Comparison of ENCODE assay signal across 8 cellular contexts in the genomic region with DNA sequence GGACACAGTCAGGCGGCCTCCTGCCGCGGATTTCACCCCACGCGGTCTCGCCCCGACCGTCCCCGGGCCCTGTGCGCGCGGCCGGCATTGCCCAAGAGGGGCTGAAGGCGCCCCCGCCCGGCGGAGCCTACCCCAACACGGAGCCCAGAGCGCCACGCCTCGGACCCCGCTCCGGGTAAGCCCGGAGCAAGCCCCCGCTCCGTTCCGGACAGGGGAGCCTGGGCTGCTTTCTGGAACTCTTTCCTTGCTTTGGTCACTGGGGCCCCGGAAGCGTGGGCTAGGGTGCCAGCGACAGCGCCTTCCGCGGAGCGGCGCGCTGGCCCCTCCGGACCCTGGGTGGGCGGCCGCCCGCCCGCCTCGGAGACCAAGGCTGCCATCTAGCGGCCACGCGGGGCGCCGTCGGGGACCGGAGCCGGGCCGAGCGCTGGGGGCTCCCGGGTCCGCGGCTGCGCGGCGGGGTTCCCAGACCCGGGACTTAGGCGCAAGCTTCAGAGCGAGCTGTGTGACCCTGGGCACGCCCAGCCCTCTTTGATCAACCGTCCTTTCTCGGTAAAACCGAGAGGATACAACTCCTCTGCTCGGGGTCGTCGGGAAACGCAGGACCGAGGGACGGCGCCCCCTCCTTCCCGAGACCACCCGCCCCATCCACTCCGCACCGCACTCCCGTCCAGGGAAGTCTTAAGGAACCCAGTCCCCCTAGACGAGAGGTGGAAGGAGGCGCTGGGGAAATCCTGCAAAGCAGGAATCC. TPM values are rescaled to one million over a fixed set of nuclear protein-coding genes. Genes with fewer than 3 reads are reported as not detected.
DNase-seq lines count a peak whose midpoint lies in the region; ATAC-seq and TF ChIP-seq lines count a peak whose summit lies in the region.

No MANE protein-coding gene starts in this region.

- peaks cover 32% of the 10 kb centered on the region for H3K27me3 Mint-ChIP-seq in WTC11 (ENCODE audit: low read depth)

- peaks cover 7% of the 10 kb centered on the region for H3K9me3 Mint-ChIP-seq in WTC11
- no peaks in the 10 kb centered on the region for H3K9me3 Mint-ChIP-seq in stimulated activated effector memory CD8-positive, alpha-beta T cell treated with anti-CD3 and anti-CD28 coated beads, Interleukin-12 subunit alpha, Interleukin-12 subunit beta, amount 100 ng/mL, for 72 hours

- no peak overlapping the region for H2AK5ac ChIP-seq in mesenchymal stem cell (ENCODE audit: low read length, severe bottlenecking)

- H3K79me1 ChIP-seq in mesenchymal stem cell (replicated peaks; ENCODE audit: low read length, poor library complexity, severe bottlenecking), result no peaks in the 10 kb centered on the region

- peaks cover 19% of the 10 kb centered on the region for H3K9me3 ChIP-seq in mesenchymal stem cell (ENCODE audit: control insufficient read depth, low read length)

- H4K8ac ChIP-seq in mesenchymal stem cell (ENCODE audit: low read length), result peak overlapping the region; percentile 79

- POLR2A ChIA-PET in WTC11 (lab: Charles Lee), result no interaction called here

- DNase-seq in NCI-H82 (lab: John Stamatoyannopoulos, UW) (peak; percentile 69), NCI-H82 treated with DMSO at 0.1 percent for 48 hours (lab: John Stamatoyannopoulos, UW; ENCODE audit: unreplicated experiment) (no peak), WTC11 (ENCODE audit: low spot score) (peak; percentile 83), choroid plexus epithelial cell (ENCODE audit: low read depth) (no peak), mesenchymal stem cell (peak; percentile 31)
- DNase-seq in stimulated activated effector memory CD8-positive, alpha-beta T cell treated with anti-CD3 and anti-CD28 coated beads, Interleukin-12 subunit alpha, Interleukin-12 subunit beta, amount 100 ng/mL, for 72 hours (ENCODE audit: low spot score in 2 of 2), result peak; percentile 55 to 74

- H3K14ac ChIP-seq in mesenchymal stem cell (ENCODE audit: low read length in 2 of 2), result no peak overlapping the region

- H3K4me1 ChIP-seq in mesenchymal stem cell (ENCODE audit: control insufficient read depth, insufficient read depth, low read depth, low read length), result peaks cover 10% of the 10 kb centered on the region

- no peak overlapping the region for H3K23ac ChIP-seq in mesenchymal stem cell (ENCODE audit: low read length in 2 of 2)

- peak overlapping the region; percentile 8 for H2BK120ac ChIP-seq in mesenchymal stem cell (ENCODE audit: low read depth, low read length)

- H3K4me1 Mint-ChIP-seq in WTC11, result peaks cover 25% of the 10 kb centered on the region
- H3K4me1 Mint-ChIP-seq in stimulated activated effector memory CD8-positive, alpha-beta T cell treated with anti-CD3 and anti-CD28 coated beads, Interleukin-12 subunit alpha, Interleukin-12 subunit beta, amount 100 ng/mL, for 72 hours, result no peaks in the 10 kb centered on the region

- H3K9ac ChIP-seq in mesenchymal stem cell (ENCODE audit: low read length), result no peak overlapping the region

- no peak overlapping the region for H3K27ac ChIP-seq in mesenchymal stem cell (ENCODE audit: low read length, poor library complexity, severe bottlenecking)

- no peak overlapping the region for H3K4ac ChIP-seq in mesenchymal stem cell (ENCODE audit: low read depth in 1 of 2, low read length in 2 of 2)

- peaks cover 3% of the 10 kb centered on the region; the same call in 1 of the 2 replicates for H3K36me3 Mint-ChIP-seq in WTC11
- no peaks in the 10 kb centered on the region for H3K36me3 Mint-ChIP-seq in stimulated activated effector memory CD8-positive, alpha-beta T cell treated with anti-CD3 and anti-CD28 coated beads, Interleukin-12 subunit alpha, Interleukin-12 subunit beta, amount 100 ng/mL, for 72 hours

- CTCF ChIA-PET in WTC11 (lab: Charles Lee), result interaction anchor here (0.6 to 4.0 kb wide), 34 partner anchors 8 to 789 kb away, joined by 3 to 42 read pairs (median 5); no protein-coding TSS in a partner anchor

- no peak overlapping the region for H2BK5ac ChIP-seq in mesenchymal stem cell (ENCODE audit: low read depth, low read length, poor library complexity, severe bottlenecking)

- peak overlapping the region; percentile 64 for H3K4me2 ChIP-seq in mesenchymal stem cell (ENCODE audit: low read length, poor library complexity, severe bottlenecking)

- H2BK12ac ChIP-seq in mesenchymal stem cell (ENCODE audit: low read length in 2 of 2), result peak overlapping the region; percentile 24 to 60

- H3K18ac ChIP-seq in mesenchymal stem cell (ENCODE audit: low read depth in 1 of 2, low read length in 2 of 2), result peak overlapping the region; percentile 37

- H3K27ac Mint-ChIP-seq in WTC11, result no peak overlapping the region
- H3K27ac Mint-ChIP-seq in stimulated activated effector memory CD8-positive, alpha-beta T cell treated with anti-CD3 and anti-CD28 coated beads, Interleukin-12 subunit alpha, Interleukin-12 subunit beta, amount 100 ng/mL, for 72 hours, result no peak overlapping the region

- H3K4me3 ChIP-seq in choroid plexus epithelial cell (ENCODE audit: low read depth, low read length) (peak overlapping the region; percentile 8), mesenchymal stem cell (ENCODE audit: insufficient read depth in 1 of 2, low read depth in 1 of 2, low read length in 2 of 2) (peak overlapping the region in 1 of 2 experiments; percentile 37)

- H3K36me3 ChIP-seq in mesenchymal stem cell (ENCODE audit: control insufficient read depth in 1 of 2, insufficient read depth in 2 of 2, low read depth in 1 of 2, low read length in 2 of 2), result no peaks in the 10 kb centered on the region

- H2BK15ac ChIP-seq in mesenchymal stem cell (ENCODE audit: low read depth, poor library complexity, severe bottlenecking), result peak overlapping the region; percentile 44

- peak; percentile 84 for TF ChIP-seq CTCF in WTC11 (IDR thresholded peaks at IDR 0.05)
- TF ChIP-seq CTCF in choroid plexus epithelial cell (conservative IDR thresholded peaks at IDR 0.05; ENCODE audit: low read depth, low read length), result peak; percentile 42

- H4K91ac ChIP-seq in mesenchymal stem cell (ENCODE audit: low read length), result peak overlapping the region; percentile 53

- peaks cover 82 to 98% of the 10 kb centered on the region in 2 experiments for H3K27me3 ChIP-seq in mesenchymal stem cell (ENCODE audit: control insufficient read depth in 1 of 2, insufficient read depth in 1 of 2, low read length in 2 of 2)

- peak overlapping the region; percentile 54 for H2AFZ ChIP-seq in mesenchymal stem cell (ENCODE audit: low read depth, low read length)

- H3K4me3 Mint-ChIP-seq in WTC11, result peak overlapping the region; percentile 79
- peak overlapping the region; percentile 23 for H3K4me3 Mint-ChIP-seq in stimulated activated effector memory CD8-positive, alpha-beta T cell treated with anti-CD3 and anti-CD28 coated beads, Interleukin-12 subunit alpha, Interleukin-12 subunit beta, amount 100 ng/mL, for 72 hours

- ATAC-seq in WTC11 (peak; percentile 82), HG02870 (IDR thresholded peaks at IDR 0.05; ENCODE audit: unreplicated experiment) (no peak), HG03025 (IDR thresholded peaks at IDR 0.05; ENCODE audit: low FRiP score, unreplicated experiment) (no peak)
- peak; percentile 71 for ATAC-seq in stimulated activated effector memory CD8-positive, alpha-beta T cell treated with anti-CD3 and anti-CD28 coated beads, Interleukin-12 subunit alpha, Interleukin-12 subunit beta, amount 100 ng/mL, for 72 hours

- 5% methylated on average over 58 of the region's 79 CpGs for WGBS in mesenchymal stem cell

TF ChIP-seq in WTC11, 78 proteins besides CTCF, POLR2A, EP300 and RAD21 (continues in another document):
- TF ChIP-seq, protein P1, sequence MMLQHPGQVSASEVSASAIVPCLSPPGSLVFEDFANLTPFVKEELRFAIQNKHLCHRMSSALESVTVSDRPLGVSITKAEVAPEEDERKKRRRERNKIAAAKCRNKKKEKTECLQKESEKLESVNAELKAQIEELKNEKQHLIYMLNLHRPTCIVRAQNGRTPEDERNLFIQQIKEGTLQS (CRISPR knock-in tag; conservative IDR thresholded peaks at IDR 0.05), result no peak
- TF ChIP-seq KAT7 (CRISPR knock-in tag; IDR thresholded peaks at IDR 0.05; ENCODE audit: borderline replicate concordance) (no peak), NR2C2 (CRISPR knock-in tag; IDR thresholded peaks at IDR 0.05) (no peak), ELF4 (CRISPR knock-in tag; IDR thresholded peaks at IDR 0.05; ENCODE audit: low read depth) (no peak), JUN (CRISPR knock-in tag; IDR thresholded peaks at IDR 0.05) (no peak), TP53 (CRISPR knock-in tag; IDR thresholded peaks at IDR 0.05) (0 out of 2 replicates have a peak, but pooled peaks have one; percentile 11), NR3C1 (CRISPR knock-in tag; conservative IDR thresholded peaks at IDR 0.05; ENCODE audit: low read depth) (0 out of 2 replicates have a peak, but pooled peaks have one; percentile 59), SP1 (CRISPR knock-in tag; conservative IDR thresholded peaks at IDR 0.05) (peak; percentile 43; the same call in 1 of the 2 replicates), ZNF232 (CRISPR knock-in tag; IDR thresholded peaks at IDR 0.05) (no peak), ETV6 (CRISPR knock-in tag; IDR thresholded peaks at IDR 0.05) (peak; percentile 75; the same call in 1 of the 2 replicates), ZNF423 (CRISPR knock-in tag; IDR thresholded peaks at IDR 0.05) (peak; percentile 35; the same call in 1 of the 2 replicates)
- TF ChIP-seq, protein P2, sequence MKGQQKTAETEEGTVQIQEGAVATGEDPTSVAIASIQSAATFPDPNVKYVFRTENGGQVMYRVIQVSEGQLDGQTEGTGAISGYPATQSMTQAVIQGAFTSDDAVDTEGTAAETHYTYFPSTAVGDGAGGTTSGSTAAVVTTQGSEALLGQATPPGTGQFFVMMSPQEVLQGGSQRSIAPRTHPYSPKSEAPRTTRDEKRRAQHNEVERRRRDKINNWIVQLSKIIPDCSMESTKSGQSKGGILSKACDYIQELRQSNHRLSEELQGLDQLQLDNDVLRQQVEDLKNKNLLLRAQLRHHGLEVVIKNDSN (CRISPR knock-in tag; IDR thresholded peaks at IDR 0.05), result no peak
- TF ChIP-seq, protein P3, sequence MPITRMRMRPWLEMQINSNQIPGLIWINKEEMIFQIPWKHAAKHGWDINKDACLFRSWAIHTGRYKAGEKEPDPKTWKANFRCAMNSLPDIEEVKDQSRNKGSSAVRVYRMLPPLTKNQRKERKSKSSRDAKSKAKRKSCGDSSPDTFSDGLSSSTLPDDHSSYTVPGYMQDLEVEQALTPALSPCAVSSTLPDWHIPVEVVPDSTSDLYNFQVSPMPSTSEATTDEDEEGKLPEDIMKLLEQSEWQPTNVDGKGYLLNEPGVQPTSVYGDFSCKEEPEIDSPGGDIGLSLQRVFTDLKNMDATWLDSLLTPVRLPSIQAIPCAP (CRISPR knock-in tag; IDR thresholded peaks at IDR 0.05), result 0 out of 2 replicates have a peak, but pooled peaks have one; percentile 16

RNA-seq across cellular contexts. Expression of a gene that starts 41.4 kb away (rescaled TPM):
- total RNA-seq in WTC11 (2021), result 10.5 to 12.3 TPM (median 11.4 TPM) in 3 replicates
- 73.5 TPM for polyA plus RNA-seq in mesenchymal stem cell (2013, experiment 1 of 2)
- 76.7 TPM for polyA plus RNA-seq in mesenchymal stem cell (2013, experiment 2 of 2)

RNA-seq across cellular contexts. Expression of a gene that starts 55.0 kb away (rescaled TPM):
- total RNA-seq in WTC11 (2021), result 31.4 to 43.6 TPM (median 34.9 TPM) in 3 replicates
- polyA plus RNA-seq in mesenchymal stem cell (2013, experiment 1 of 2), result 10.1 TPM
- polyA plus RNA-seq in mesenchymal stem cell (2013, experiment 2 of 2), result 10.5 TPM

Comparison
In these comparisons a context has a peak if more than half of its experiments do, and no peak if none do; other contexts are left out.
1. DNase-seq: peak in NCI-H82 (single experiment), WTC11 (single experiment), mesenchymal stem cell (single experiment) and stimulated activated effector memory CD8-positive, alpha-beta T cell treated with anti-CD3 and anti-CD28 coated beads, Interleukin-12 subunit alpha, Interleukin-12 subunit beta, amount 100 ng/mL, for 72 hours (2 of 2); none in NCI-H82 treated with DMSO at 0.1 percent for 48 hours (single experiment) and choroid plexus epithelial cell (single experiment).
2. ATAC-seq: peak in WTC11 (single experiment) and stimulated activated effector memory CD8-positive, alpha-beta T cell treated with anti-CD3 and anti-CD28 coated beads, Interleukin-12 subunit alpha, Interleukin-12 subunit beta, amount 100 ng/mL, for 72 hours (single experiment); none in HG02870 (single experiment) and HG03025 (single experiment).